In genomic region chr1:26946270-26946669, GRCh38 we compare ENCODE assay signal across 1 cellular context.
TF ChIP-seq lines count a peak whose summit lies in the region.

No MANE protein-coding gene starts in this region.

TF ChIP-seq in K562, 482 proteins besides CTCF, POLR2A, EP300 and RAD21:
- TF ChIP-seq NFIC (IDR thresholded peaks at IDR 0.05) (0 out of 2 replicates have a peak, but pooled peaks have one; percentile 5), TARDBP (IDR thresholded peaks at IDR 0.05) (no peak)
